9 cellular contexts compared by ENCODE assay signal in the genomic region with DNA sequence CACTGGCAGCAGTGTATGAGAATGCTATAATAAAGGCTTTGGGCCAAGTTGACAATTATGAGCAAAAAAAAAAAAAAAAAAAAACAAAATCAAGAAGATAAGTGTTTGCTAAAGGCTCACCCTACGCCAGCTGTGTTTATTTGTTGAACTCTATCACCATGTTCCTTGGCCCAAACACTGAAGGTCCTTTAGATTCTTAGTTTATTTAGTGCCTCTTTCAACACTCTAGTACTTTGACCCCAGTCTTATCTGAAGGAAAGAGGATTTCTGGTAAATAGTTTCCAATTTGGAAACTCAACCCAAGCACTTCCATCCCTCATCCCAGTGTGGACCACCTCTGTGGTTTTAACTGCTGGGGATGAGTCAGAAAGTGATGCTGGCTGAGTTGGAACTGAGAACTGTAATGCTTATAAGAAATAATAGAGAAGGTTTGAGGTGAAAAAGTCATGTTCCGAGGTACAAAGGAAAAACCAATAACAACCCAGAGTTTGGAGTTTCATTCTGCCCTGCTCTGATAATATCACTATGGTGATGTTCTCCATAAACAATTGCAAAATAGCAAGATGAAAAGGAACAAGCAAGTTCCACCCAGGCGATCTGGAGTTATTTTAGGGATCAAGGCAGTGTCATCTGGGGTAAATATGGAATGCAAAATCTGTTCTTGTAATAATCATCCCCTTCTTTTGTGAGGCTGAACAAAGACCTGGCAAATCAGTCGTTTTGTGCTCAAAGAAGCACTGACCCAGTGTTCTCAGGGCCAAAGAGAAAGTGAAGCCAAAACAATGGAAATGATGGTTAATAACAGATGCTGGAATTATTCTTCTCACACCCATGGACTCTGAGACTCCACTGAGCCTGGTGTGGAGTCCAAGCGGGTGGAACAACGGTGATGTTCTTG.
DNase-seq lines count a peak whose midpoint lies in the region; ATAC-seq, FAIRE-seq and TF ChIP-seq lines count a peak whose summit lies in the region.
"Had no signal": no experiment of that assay in that cellular context is flagged by ENCODE, and none has a peak within 500 bp of the region (broad histone marks: within the 10 kb centered on the region; RNA-seq: fewer than 3 reads in every experiment).

No MANE protein-coding gene starts in this region.

- no peaks in the 10 kb centered on the region for H3K36me3 Mint-ChIP-seq in nephron (ENCODE audit: low read depth)

- TF ChIP-seq CTCF in nephron (IDR thresholded peaks at IDR 0.05; ENCODE audit: unreplicated experiment in 3 of 3) = no peak

- H3K27me3 Mint-ChIP-seq in nephron (ENCODE audit: low read depth) = peaks cover 13% of the 10 kb centered on the region

- no peaks in the 10 kb centered on the region for H3K9me3 Mint-ChIP-seq in nephron

- peak overlapping the region in 2 of 3 experiments; percentile 23 to 59 for H3K27ac Mint-ChIP-seq in nephron

- peak; percentile 78 for FAIRE-seq in endometrium (lab: Jason Lieb, UNC)
- FAIRE-seq: G401.6 had no signal

- H3K4me1 Mint-ChIP-seq in nephron = peaks cover 18% of the 10 kb centered on the region

- ATAC-seq in GM21529 (IDR thresholded peaks at IDR 0.05; ENCODE audit: unreplicated experiment) = no peak
- ATAC-seq in HG03432 (IDR thresholded peaks at IDR 0.05; ENCODE audit: unreplicated experiment) = no peak

- no peak overlapping the region for H3K4me3 Mint-ChIP-seq in nephron

- DNase-seq in AG08395 (ENCODE audit: low spot score) (peak; percentile 49), MV-4-11 (lab: John Stamatoyannopoulos, UW) (peak; percentile 41), NCI-H1092 (lab: John Stamatoyannopoulos, UW) (no peak), NCI-H524 treated with DMSO at 0.1 percent for 48 hours (lab: John Stamatoyannopoulos, UW) (no peak)

Comparison
In these comparisons a context has a peak if more than half of its experiments do, and no peak if none do; other contexts are left out.
1. DNase-seq: peak in AG08395 (single experiment) and MV-4-11 (single experiment); none in NCI-H1092 (single experiment) and NCI-H524 treated with DMSO at 0.1 percent for 48 hours (single experiment).